In the genomic region with DNA sequence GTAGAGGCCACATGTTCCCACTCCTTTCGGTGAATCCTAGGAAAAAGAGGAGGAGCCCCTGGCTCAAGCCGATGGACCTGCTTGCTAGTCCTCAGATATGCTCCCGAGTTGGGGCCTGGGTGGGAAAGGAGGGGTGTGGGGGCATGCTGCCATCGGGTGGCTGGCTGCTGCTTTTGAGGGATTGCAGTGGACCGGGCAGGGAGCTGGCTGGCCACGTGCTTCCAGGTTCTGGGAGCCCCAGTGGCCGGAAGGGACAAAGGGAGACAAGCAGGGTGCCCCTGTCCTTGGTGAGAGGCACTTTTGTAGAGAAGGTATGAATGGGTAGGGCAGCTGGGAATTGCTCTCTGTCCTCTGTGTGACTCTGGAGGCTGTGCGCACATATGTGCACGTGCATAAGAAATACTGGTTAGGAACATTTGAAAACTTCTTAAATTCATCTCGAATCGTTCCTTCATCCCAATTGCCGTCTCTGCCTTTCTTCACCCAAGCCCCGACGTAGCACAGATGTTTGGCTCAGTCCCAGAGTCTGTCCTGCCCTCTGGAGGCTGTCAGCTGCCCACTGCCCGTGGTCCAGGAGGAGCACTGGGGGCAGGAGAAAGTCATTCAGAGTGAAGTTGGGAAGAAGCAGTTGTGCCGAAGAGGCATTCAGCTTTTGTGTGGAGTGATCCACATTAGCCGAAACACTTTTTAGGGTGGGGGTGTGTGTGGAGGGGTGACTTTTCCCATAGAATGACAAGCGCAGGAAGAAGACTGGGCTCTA, we compare ENCODE assay signal across 17 cellular contexts.
DNase-seq lines count a peak whose midpoint lies in the region; ATAC-seq and TF ChIP-seq lines count a peak whose summit lies in the region.
"Had no signal": no experiment of that assay in that cellular context is flagged by ENCODE, and none has a peak within 500 bp of the region (broad histone marks: within the 10 kb centered on the region; RNA-seq: fewer than 3 reads in every experiment).

No MANE protein-coding gene starts in this region.

- no peaks in the 10 kb centered on the region for H3K9me3 ChIP-seq in H9 (ENCODE audit: control insufficient read depth, low read depth, low read length)
- no peaks in the 10 kb centered on the region for H3K9me3 ChIP-seq in right atrium auricular region
- peaks cover 0 to 2% of the 10 kb centered on the region in 2 donors for H3K9me3 ChIP-seq in neuronal stem cell (replicated peaks in 1 of 2; ENCODE audit: control insufficient read depth in 2 of 2, insufficient read depth in 1 of 2, low read depth in 1 of 2, low read length in 2 of 2)
- H3K9me3 ChIP-seq: HAP-1, tibial nerve had no signal

- in situ Hi-C loops in astrocyte of the cerebellum (cut with HindIII; ENCODE audit: low sequenced_read_pairs): no loop called here

- intact Hi-C loops in activated T-helper 2 cell treated with anti-CD3 and anti-CD28 coated beads, Interferon-gamma antibody, Interleukin-2, Interleukin-4, amounts not matched to agents 10 μg/mL and 5 μg/mL and 100 μg/mL, durations not matched to agents 14 hours and 24 hours and 36 hours (cut with micrococcal nuclease): loop anchor here (5.0 kb wide), 1 partner anchor 130 kb away; no protein-coding TSS in a partner anchor

- no peak overlapping the region for H3K4ac ChIP-seq in H9 (ENCODE audit: low read depth, low read length)
- H3K4ac ChIP-seq in neuronal stem cell (ENCODE audit: low read length): no peak overlapping the region

- peaks cover 43% of the 10 kb centered on the region for H3K27me3 Mint-ChIP-seq in H9 (ENCODE audit: low read depth)
- peaks cover 31% of the 10 kb centered on the region for H3K27me3 Mint-ChIP-seq in activated T-helper 2 cell treated with anti-CD3 and anti-CD28 coated beads, Interferon-gamma antibody, Interleukin-2, Interleukin-4, amounts not matched to agents 10 μg/mL and 5 μg/mL and 100 μg/mL, durations not matched to agents 14 hours and 24 hours and 36 hours (ENCODE audit: low read depth)

- H2BK12ac ChIP-seq in H9 (ENCODE audit: insufficient read length, low read depth, low read length) (no peak overlapping the region), neuronal stem cell (ENCODE audit: low read length) (no peak overlapping the region)

- no peak overlapping the region for H2AK5ac ChIP-seq in H9 (ENCODE audit: insufficient read length, low read length)
- no peak overlapping the region for H2AK5ac ChIP-seq in neuronal stem cell (ENCODE audit: low read depth, low read length)

- H4K5ac ChIP-seq in H9 (ENCODE audit: insufficient read length, low read depth, low read length): no peak overlapping the region

- H2BK20ac ChIP-seq in H9 (ENCODE audit: low read depth, low read length, poor library complexity, severe bottlenecking): no peak overlapping the region

- H3K27ac ChIP-seq in H9 (ENCODE audit: insufficient read length, low read depth, low read length): no peak overlapping the region
- H3K27ac ChIP-seq in right atrium auricular region: peak overlapping the region; percentile 85 to 94
- no peak overlapping the region for H3K27ac ChIP-seq in neuronal stem cell (replicated peaks; ENCODE audit: low read length)
- H3K27ac ChIP-seq: foreskin keratinocyte, tibial nerve had no signal

- H3K23me2 ChIP-seq in H9 (ENCODE audit: insufficient read length, low read depth, low read length, poor library complexity, severe bottlenecking): peaks cover 14% of the 10 kb centered on the region

- H4K20me1 ChIP-seq in H9 (ENCODE audit: control insufficient read depth, insufficient read depth, insufficient read length): no peaks in the 10 kb centered on the region

- H3K18ac ChIP-seq in H9 (ENCODE audit: insufficient read length, low read depth, low read length) (no peak overlapping the region), neuronal stem cell (ENCODE audit: low read length) (peak overlapping the region; percentile 15)

- H4K8ac ChIP-seq in H9 (replicated peaks; ENCODE audit: insufficient read length, low read depth, low read length) (no peak overlapping the region), neuronal stem cell (ENCODE audit: low read depth, low read length) (no peak overlapping the region)

- peaks cover 3 to 4% (median 3%) of the 10 kb centered on the region in 3 experiments; a peak in 3 of 7 replicates for H3K36me3 Mint-ChIP-seq in H9 (ENCODE audit: insufficient read depth in 1 of 3, low read depth in 3 of 3)
- no peaks in the 10 kb centered on the region for H3K36me3 Mint-ChIP-seq in activated T-helper 2 cell treated with anti-CD3 and anti-CD28 coated beads, Interferon-gamma antibody, Interleukin-2, Interleukin-4, amounts not matched to agents 10 μg/mL and 5 μg/mL and 100 μg/mL, durations not matched to agents 14 hours and 24 hours and 36 hours (ENCODE audit: low read depth)

- H2AFZ ChIP-seq in H9 (ENCODE audit: low read length): no peak overlapping the region
- peak overlapping the region; percentile 91 for H2AFZ ChIP-seq in neuronal stem cell (ENCODE audit: low read length)

- H3K4me3 ChIP-seq in astrocyte of the cerebellum (ENCODE audit: low read depth, low read length) (peak overlapping the region; percentile 47), right atrium auricular region (peak overlapping the region; percentile 45 to 55), neuronal stem cell (ENCODE audit: low read length in 2 of 2) (no peak overlapping the region)

- H2BK5ac ChIP-seq in H9 (ENCODE audit: insufficient read length, low read length) (no peak overlapping the region), neuronal stem cell (ENCODE audit: low read length) (no peak overlapping the region)

- peaks cover 43 to 48% of the 10 kb centered on the region in 2 experiments for H3K4me1 Mint-ChIP-seq in H9
- H3K4me1 Mint-ChIP-seq in activated T-helper 2 cell treated with anti-CD3 and anti-CD28 coated beads, Interferon-gamma antibody, Interleukin-2, Interleukin-4, amounts not matched to agents 10 μg/mL and 5 μg/mL and 100 μg/mL, durations not matched to agents 14 hours and 24 hours and 36 hours (ENCODE audit: low read depth): no peaks in the 10 kb centered on the region
- H3K4me1 Mint-ChIP-seq: activated CD4-positive, alpha-beta memory T cell treated with anti-CD3 and anti-CD28 coated beads, Interleukin-2, amount 10 ng/mL, durations not matched to agents 7 days and 5 days had no signal

- TF ChIP-seq CTCF in H9 (conservative IDR thresholded peaks at IDR 0.05) (peak; percentile 22; the same call in 2 of the 3 replicates), astrocyte of the cerebellum (IDR thresholded peaks at IDR 0.05; ENCODE audit: low read depth, low read length, missing control alignments) (no peak), right atrium auricular region (IDR thresholded peaks at IDR 0.05) (no peak)

- H3K79me1 ChIP-seq in H9 (ENCODE audit: insufficient read depth, low read depth, low read length, poor library complexity, severe bottlenecking) (no peaks in the 10 kb centered on the region), neuronal stem cell (ENCODE audit: low read depth, low read length) (no peaks in the 10 kb centered on the region)

- ATAC-seq in HG03175 (IDR thresholded peaks at IDR 0.05; ENCODE audit: unreplicated experiment) (no peak), GM21515 (IDR thresholded peaks at IDR 0.05; ENCODE audit: unreplicated experiment) (no peak)
- ATAC-seq: foreskin keratinocyte, PC-3 had no signal

- H3K36me3 ChIP-seq in right atrium auricular region (no peaks in the 10 kb centered on the region), neuronal stem cell (replicated peaks in 1 of 2; ENCODE audit: control insufficient read depth in 2 of 2, insufficient read depth in 2 of 2, low read length in 2 of 2) (peaks cover 0 to 2% of the 10 kb centered on the region in 2 donors)
- H3K36me3 ChIP-seq: HAP-1, tibial nerve had no signal

- H3K27me3 ChIP-seq in H9 (ENCODE audit: insufficient read depth, low read length) (peaks cover 13% of the 10 kb centered on the region; the same call in 1 of the 2 replicates), right atrium auricular region (no peaks in the 10 kb centered on the region), neuronal stem cell (ENCODE audit: control insufficient read depth in 3 of 3, insufficient read depth in 3 of 3, low read depth in 1 of 3, low read length in 3 of 3) (peaks cover 0 to 35% (median 18%) of the 10 kb centered on the region in 3 experiments)

- peaks cover 0 to 3% of the 10 kb centered on the region in 2 experiments; a peak in 1 of 5 replicates for H3K9me3 Mint-ChIP-seq in H9
- H3K9me3 Mint-ChIP-seq in activated T-helper 2 cell treated with anti-CD3 and anti-CD28 coated beads, Interferon-gamma antibody, Interleukin-2, Interleukin-4, amounts not matched to agents 10 μg/mL and 5 μg/mL and 100 μg/mL, durations not matched to agents 14 hours and 24 hours and 36 hours: no peaks in the 10 kb centered on the region
- H3K9me3 Mint-ChIP-seq: activated CD4-positive, alpha-beta memory T cell treated with anti-CD3 and anti-CD28 coated beads, Interleukin-2, amount 10 ng/mL, durations not matched to agents 7 days and 5 days had no signal

- no CpG with 5 or more reads among the region's 18 CpGs for WGBS in H9 (ENCODE audit: extremely low coverage, insufficient read length, low lambda C conversion rate)
- WGBS in neuronal stem cell (ENCODE audit: extremely low coverage in 2 of 2, insufficient read length in 2 of 2, insufficient replicate concordance in 1 of 2), 2 donors: no CpG with 5 or more reads among the region's 18 CpGs

- DNase-seq in H9: no peak
- DNase-seq in astrocyte of the cerebellum (ENCODE audit: low read depth): no peak
- DNase-seq in right atrium auricular region (ENCODE audit: low spot score): no peak
- no peak for DNase-seq in neuronal stem cell (ENCODE audit: low spot score)
- DNase-seq in activated T-helper 2 cell treated with anti-CD3 and anti-CD28 coated beads, Interferon-gamma antibody, Interleukin-2, Interleukin-4, amounts not matched to agents 10 μg/mL and 5 μg/mL and 100 μg/mL, durations not matched to agents 14 hours and 24 hours and 36 hours (ENCODE audit: low spot score): no peak
- no peak for DNase-seq in 8988T
- DNase-seq: activated CD4-positive, alpha-beta memory T cell treated with anti-CD3 and anti-CD28 coated beads, Interleukin-2, amount 10 ng/mL, durations not matched to agents 7 days and 5 days; central memory CD4-positive, alpha-beta T cell; foreskin keratinocyte; mammary epithelial cell; NCI-H510A; occipital lobe; PC-3 had no signal

- no peak overlapping the region for H3K23ac ChIP-seq in H9 (ENCODE audit: insufficient read length, low read depth, low read length)
- H3K23ac ChIP-seq in neuronal stem cell (ENCODE audit: low read depth, low read length, poor library complexity): no peak overlapping the region

- no peak overlapping the region for H3T11ph ChIP-seq in H9 (ENCODE audit: low read length)

- H4K91ac ChIP-seq in H9 (ENCODE audit: insufficient read length, low read depth, low read length) (no peak overlapping the region), neuronal stem cell (ENCODE audit: low read depth, low read length, poor library complexity) (no peak overlapping the region)

- peak overlapping the region in 1 of 2 experiments; percentile 82; a peak in 3 of 5 replicates for H3K4me3 Mint-ChIP-seq in H9
- no peak overlapping the region for H3K4me3 Mint-ChIP-seq in activated T-helper 2 cell treated with anti-CD3 and anti-CD28 coated beads, Interferon-gamma antibody, Interleukin-2, Interleukin-4, amounts not matched to agents 10 μg/mL and 5 μg/mL and 100 μg/mL, durations not matched to agents 14 hours and 24 hours and 36 hours (ENCODE audit: low read depth)
- H3K4me3 Mint-ChIP-seq: activated CD4-positive, alpha-beta memory T cell treated with anti-CD3 and anti-CD28 coated beads, Interleukin-2, amount 10 ng/mL, durations not matched to agents 7 days and 5 days had no signal

- no peak overlapping the region for H3K9ac ChIP-seq in H9 (ENCODE audit: extremely low read depth, insufficient read length, low read length)
- peak overlapping the region; percentile 14 for H3K9ac ChIP-seq in neuronal stem cell (ENCODE audit: low read depth, low read length, poor library complexity)

- H3K27ac Mint-ChIP-seq in H9: no peak overlapping the region
- no peak overlapping the region for H3K27ac Mint-ChIP-seq in activated T-helper 2 cell treated with anti-CD3 and anti-CD28 coated beads, Interferon-gamma antibody, Interleukin-2, Interleukin-4, amounts not matched to agents 10 μg/mL and 5 μg/mL and 100 μg/mL, durations not matched to agents 14 hours and 24 hours and 36 hours
- H3K27ac Mint-ChIP-seq: activated CD4-positive, alpha-beta memory T cell treated with anti-CD3 and anti-CD28 coated beads, Interleukin-2, amount 10 ng/mL, durations not matched to agents 7 days and 5 days had no signal

- H2BK15ac ChIP-seq in H9 (ENCODE audit: low read depth, low read length) (no peak overlapping the region), neuronal stem cell (ENCODE audit: low read length) (no peak overlapping the region)

- H3K14ac ChIP-seq in H9 (ENCODE audit: insufficient read depth, low read length): no peak overlapping the region; the same call in 1 of the 2 replicates
- no peak overlapping the region for H3K14ac ChIP-seq in neuronal stem cell (ENCODE audit: low read length)

- no peak overlapping the region for H3K4me2 ChIP-seq in H9 (ENCODE audit: insufficient read depth, insufficient read length, low read length)
- H3K4me2 ChIP-seq in neuronal stem cell (ENCODE audit: insufficient read depth, low read length, poor library complexity, severe bottlenecking): no peak overlapping the region

- no peak overlapping the region for H3K56ac ChIP-seq in H9 (ENCODE audit: insufficient read length, low read depth, low read length)

- H3K4me1 ChIP-seq in H9 (ENCODE audit: insufficient read depth, low read length) (peaks cover 1% of the 10 kb centered on the region; the same call in 1 of the 2 replicates), right atrium auricular region (peaks cover 0 to 70% of the 10 kb centered on the region in 2 donors), neuronal stem cell (ENCODE audit: control insufficient read depth in 2 of 2, insufficient read depth in 1 of 2, low read depth in 1 of 2, low read length in 2 of 2) (peaks cover 15 to 26% of the 10 kb centered on the region in 2 donors)
- H3K4me1 ChIP-seq: HAP-1 had no signal

- H3K79me2 ChIP-seq in H9 (ENCODE audit: insufficient read depth, low read length): no peaks in the 10 kb centered on the region

- H2BK120ac ChIP-seq in H9 (ENCODE audit: low read depth, low read length, poor library complexity, severe bottlenecking): no peak overlapping the region
- H2BK120ac ChIP-seq in neuronal stem cell (ENCODE audit: low read depth, low read length): no peak overlapping the region

Comparison
In these comparisons a context has a peak if more than half of its experiments do, and no peak if none do; other contexts are left out.
1. H3K27ac ChIP-seq: peak in right atrium auricular region (2 of 2); none in H9 (single experiment) and neuronal stem cell (single experiment).
2. H3K4me3 ChIP-seq: peak in astrocyte of the cerebellum (single experiment) and right atrium auricular region (2 of 2); none in neuronal stem cell (0 of 2).